ENCODE assay signal across 8 cellular contexts in genomic region chr20:17569616-17570346, GRCh38. TPM values are rescaled to one million over a fixed set of nuclear protein-coding genes. Genes with fewer than 3 reads are reported as not detected.
DNase-seq lines count a peak whose midpoint lies in the region; ATAC-seq, FAIRE-seq and TF ChIP-seq lines count a peak whose summit lies in the region.

TSS of gene DSTN (plus strand) at chr20:17570075. CDS start at chr20:17570209, 134 bp downstream.

- peaks cover 52% of the 10 kb centered on the region for H3K79me2 ChIP-seq in keratinocyte (ENCODE audit: control insufficient read depth, insufficient read depth, low read length)

- no peak within 1 kb of the TSS for H2AFZ ChIP-seq in keratinocyte (ENCODE audit: control insufficient read depth, low read length)

- H3K27me3 ChIP-seq in keratinocyte (ENCODE audit: control insufficient read depth, extremely low read depth, insufficient read depth, low read length), result no peaks in the 10 kb centered on the region

- peaks cover 0 to 3% of the 10 kb centered on the region in 2 experiments for H3K36me3 ChIP-seq in keratinocyte (ENCODE audit: control insufficient read depth in 2 of 2, extremely low read depth in 1 of 2, insufficient read depth in 2 of 2, low read length in 2 of 2)

- H3K4me1 ChIP-seq in keratinocyte (ENCODE audit: control insufficient read depth, extremely low read depth, insufficient read depth, low read length), result peaks cover 34% of the 10 kb centered on the region

- DNase-seq in AML-193 (lab: John Stamatoyannopoulos, UW) (peak; percentile 66 to 77), NCI-H446 treated with DMSO at 0.1 percent for 48 hours (lab: John Stamatoyannopoulos, UW) (peak; percentile 72), cerebellar nuclear complex (lab: John Stamatoyannopoulos, UW) (peak; percentile 42 to 54), keratinocyte (ENCODE audit: low read depth, low spot score) (peak; percentile 78)
- peak; percentile 82 for DNase-seq in activated CD4-positive, alpha-beta T cell treated with anti-CD3 and anti-CD28 coated beads for 1 hour
- peak; percentile 73 to 80 for DNase-seq in stimulated activated CD4-positive, alpha-beta T cell treated with anti-CD3 and anti-CD28 coated beads, Interleukin-15, amount 100 ng/mL, for 1 hour (ENCODE audit: low read depth in 1 of 2, low spot score in 1 of 2)

- peak within 1 kb of the TSS; percentile 89 to 100 (median 95) for H3K4me3 ChIP-seq in keratinocyte (ENCODE audit: control insufficient read depth in 2 of 3, extremely low read depth in 1 of 3, insufficient read depth in 2 of 3, low read depth in 1 of 3, low read length in 3 of 3)

- no peaks in the 10 kb centered on the region for H3K9me3 ChIP-seq in keratinocyte (ENCODE audit: control insufficient read depth, low read depth, low read length)

- H3K27ac ChIP-seq in keratinocyte (ENCODE audit: control insufficient read depth, insufficient read depth, low read length), result peak within 1 kb of the TSS; percentile 82

- peak; percentile 90 for ATAC-seq in GM19035 (IDR thresholded peaks at IDR 0.05; ENCODE audit: unreplicated experiment)
- peak; percentile 93 for ATAC-seq in HG03342 (IDR thresholded peaks at IDR 0.05; ENCODE audit: unreplicated experiment)

- FAIRE-seq in keratinocyte (lab: Jason Lieb, UNC), result no peak

- peak within 1 kb of the TSS; percentile 97 for H3K9ac ChIP-seq in keratinocyte (ENCODE audit: control insufficient read depth, extremely low read depth, insufficient read depth, low read length)

- H3K4me2 ChIP-seq in keratinocyte (ENCODE audit: control insufficient read depth, extremely low read depth, insufficient read depth, low read depth, low read length), result peak within 1 kb of the TSS; percentile 73

- dilution Hi-C loops in keratinocyte (cut with MboI; ENCODE audit: extremely low pct_ligation_motif_present, low sequenced_read_pairs), result no loop called here

- H3K9me1 ChIP-seq in keratinocyte (ENCODE audit: control insufficient read depth, extremely low read depth, insufficient read depth, low read length), result no peaks in the 10 kb centered on the region

- peaks cover 14% of the 10 kb centered on the region for H4K20me1 ChIP-seq in keratinocyte (ENCODE audit: control insufficient read depth, extremely low read depth, insufficient read depth, low read length)

- no peak for TF ChIP-seq CTCF in keratinocyte (optimal IDR thresholded peaks at IDR 0.05 in 1 of 3, IDR thresholded peaks at IDR 0.05 in 1 of 3, conservative IDR thresholded peaks at IDR 0.05 in 1 of 3; ENCODE audit: extremely low read depth in 1 of 3, insufficient read depth in 2 of 3, low read length in 3 of 3)

RNA-seq across cellular contexts. Expression of gene DSTN, which starts in this region (rescaled TPM):
- 174 to 385 TPM (median 288 TPM) in 3 replicates for polyA plus RNA-seq in keratinocyte
- polyA plus RNA-seq in keratinocyte (2011; ENCODE audit: low read depth), result 397 TPM
- 437 and 557 TPM in 2 replicates for polyA plus RNA-seq in keratinocyte (2011; cell fraction: cytosol; rRNA removed)
- polyA plus RNA-seq in keratinocyte (2011; cell fraction: nucleus; rRNA removed), result 143 and 173 TPM in 2 replicates
- 470 and 547 TPM in 2 replicates for polyA plus RNA-seq in keratinocyte (2012; ENCODE audit: low replicate concordance)
- polyA minus RNA-seq in keratinocyte, result 10.6 to 73.1 TPM (median 36.7 TPM) in 3 replicates
- polyA minus RNA-seq in keratinocyte (2011; cell fraction: cytosol; rRNA and poly(A)+ RNA removed), result 69.1 TPM
- 14.5 and 41.5 TPM in 2 replicates for polyA minus RNA-seq in keratinocyte (2011; cell fraction: nucleus; rRNA and poly(A)+ RNA removed)

Comparison
In these comparisons a context has a peak if more than half of its experiments do, and no peak if none do; other contexts are left out.
1. Peak in every context shown above with its lines: DNase-seq, ATAC-seq, H3K4me3 ChIP-seq and H3K27ac ChIP-seq.